Comparison of ENCODE assay signal across 11 cellular contexts in the genomic region with DNA sequence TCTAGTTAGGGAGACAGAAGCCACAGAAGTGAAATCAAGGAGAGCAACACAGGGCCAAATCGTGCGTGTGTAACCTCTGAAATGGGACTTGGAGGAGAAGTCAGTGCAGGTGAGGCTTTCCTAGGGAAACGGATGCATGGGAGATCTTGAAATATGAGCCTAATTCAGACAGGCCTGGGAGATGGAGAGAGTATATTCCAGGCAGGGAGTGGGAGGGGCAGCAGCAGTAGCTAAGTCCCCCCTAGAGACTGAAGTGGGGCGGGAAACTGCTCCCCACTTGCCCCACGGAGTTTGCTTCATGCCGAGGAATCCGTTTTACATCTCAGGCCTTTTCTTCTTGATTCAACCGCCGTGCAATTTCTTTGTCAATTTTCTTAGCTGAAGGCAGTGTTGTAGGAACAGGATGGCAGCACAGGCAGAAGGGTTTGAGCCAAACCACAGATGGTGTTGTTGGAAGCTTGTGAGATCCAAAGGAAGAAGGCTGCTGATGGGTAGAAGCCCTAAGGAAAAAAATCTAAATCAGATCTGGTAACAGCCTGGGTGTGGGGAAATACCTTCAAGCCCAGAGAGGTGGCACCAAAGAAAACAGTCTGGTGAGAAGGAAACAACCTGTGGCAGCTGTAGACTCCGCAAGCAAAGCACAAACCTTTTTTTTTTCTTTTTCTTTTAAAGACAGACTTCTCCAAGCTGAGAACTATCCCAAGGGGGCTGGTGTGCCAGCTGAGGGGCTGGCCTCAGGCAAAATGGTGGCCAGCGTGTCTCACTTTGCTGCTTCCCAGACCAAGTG. TPM values are rescaled to one million over a fixed set of nuclear protein-coding genes. Genes with fewer than 3 reads are reported as not detected.
A peak's percentile ranks its signal among the peaks of the same experiment; 100 is the strongest.
DNase-seq lines count a peak whose midpoint lies in the region; TF ChIP-seq lines count a peak whose summit lies in the region.
"Had no signal": no experiment of that assay in that cellular context is flagged by ENCODE, and none has a peak within 500 bp of the region (broad histone marks: within the 10 kb centered on the region; RNA-seq: fewer than 3 reads in every experiment).

No MANE protein-coding gene starts in this region.

- H3K4me3 ChIP-seq in ovary = no peak overlapping the region

- H3K9me3 ChIP-seq in ovary = no peaks in the 10 kb centered on the region

- peaks cover 51% of the 10 kb centered on the region for H3K4me1 ChIP-seq in ovary (ENCODE audit: insufficient read depth)

- H3K27me3 ChIP-seq in ovary = no peaks in the 10 kb centered on the region

- TF ChIP-seq POLR2A in ovary (IDR thresholded peaks at IDR 0.05) = no peak

- TF ChIP-seq EP300 in ovary (IDR thresholded peaks at IDR 0.05) = no peak

- no peak for TF ChIP-seq CTCF in ovary (IDR thresholded peaks at IDR 0.05)

- intact Hi-C loops in ovary (cut with DNase I) = loop anchor here in 1 of 4 donors (2.0 kb wide), 1 partner anchor 39 kb away; no protein-coding TSS in a partner anchor
- intact Hi-C loops in head of caudate nucleus (cut with DNase I) = no loop called here

- peak; percentile 74 for DNase-seq in NCI-H2107 treated with DMSO at 0.1 percent for 48 hours (lab: John Stamatoyannopoulos, UW; ENCODE audit: unreplicated experiment)
- DNase-seq in NCI-H2107 (lab: John Stamatoyannopoulos, UW) = no peak
- peak; percentile 68 for DNase-seq in SK-N-DZ (ENCODE audit: low spot score)
- peak; percentile 31 for DNase-seq in inferior parietal cortex (ENCODE audit: extremely low spot score)
- DNase-seq in superior temporal gyrus (ENCODE audit: extremely low spot score) = peak; percentile 35
- DNase-seq in ovary = no peak
- DNase-seq in head of caudate nucleus = no peak
- DNase-seq in islet precursor cell = no peak
- DNase-seq: 8988T, NCI-H2029 treated with DMSO at 0.1 percent for 48 hours, retina had no signal

- 76 to 87% (median 79%) methylated on average over 11 of the region's 11 CpGs for WGBS in ovary, 3 donors

- H3K27ac ChIP-seq in ovary = peak overlapping the region in 1 of 2 donors; percentile 87

- no peaks in the 10 kb centered on the region for H3K36me3 ChIP-seq in ovary

RNA-seq across cellular contexts. Expression of a gene that starts 40.2 kb away (rescaled TPM):
- polyA plus RNA-seq in SK-N-DZ (2014; cell fraction: cytosol; rRNA removed) = 23.8 and 29.3 TPM in 2 replicates
- 22.9 and 56.6 TPM in 2 replicates for polyA plus RNA-seq in SK-N-DZ (2014; cell fraction: nucleus; rRNA removed)
- 100 to 1,000 TPM in 2 of 7 donors, 10 to 100 TPM in 5; 63.1 to 163 (median 81.0) TPM for total RNA-seq in ovary
- 100 to 1,000 TPM in 1 of 2 donors, 10 to 100 TPM in 1; 82.7 to 258 TPM for polyA plus RNA-seq in ovary

Comparison
In these comparisons a context has a peak if more than half of its experiments do, and no peak if none do; other contexts are left out.
1. DNase-seq: peak in NCI-H2107 treated with DMSO at 0.1 percent for 48 hours (single experiment), SK-N-DZ (single experiment), inferior parietal cortex (single experiment) and superior temporal gyrus (single experiment); none in NCI-H2107 (single experiment), ovary (0 of 5), head of caudate nucleus (0 of 42) and islet precursor cell (single experiment).